In genomic region chr10:56551037-56551436, GRCh38 we compare ENCODE assay signal across 1 cellular context.
TF ChIP-seq lines count a peak whose summit lies in the region.

No MANE protein-coding gene starts in this region.

TF ChIP-seq in HepG2, 621 proteins besides CTCF, POLR2A, EP300 and RAD21 (continued from another document):
- TF ChIP-seq RBAK (CRISPR knock-in tag; IDR thresholded peaks at IDR 0.05) (no peak), MTA1 (CRISPR knock-in tag; IDR thresholded peaks at IDR 0.05; ENCODE audit: borderline replicate concordance) (no peak), ETV6 (CRISPR knock-in tag; conservative IDR thresholded peaks at IDR 0.05) (no peak), SMARCE1 (IDR thresholded peaks at IDR 0.05; ENCODE audit: borderline replicate concordance) (no peak), NR2F2 (IDR thresholded peaks at IDR 0.05; ENCODE audit: borderline replicate concordance, low read depth) (peak; percentile 51; the same call in 1 of the 2 replicates), ARNTL (CRISPR knock-in tag; IDR thresholded peaks at IDR 0.05) (no peak), ZBTB7B (CRISPR knock-in tag; IDR thresholded peaks at IDR 0.05) (no peak), SOX13 (IDR thresholded peaks at IDR 0.05) (no peak), SOX13 (CRISPR knock-in tag; conservative IDR thresholded peaks at IDR 0.05 in 1 of 2, IDR thresholded peaks at IDR 0.05 in 1 of 2) (peak in 1 of 2 experiments; percentile 33; a peak in 1 of 4 replicates), ZC3H13 (CRISPR knock-in tag; IDR thresholded peaks at IDR 0.05) (no peak), PCBP1 (IDR thresholded peaks at IDR 0.05; ENCODE audit: borderline replicate concordance, low read depth, low read length) (no peak), CEBPB (IDR thresholded peaks at IDR 0.05; ENCODE audit: borderline replicate concordance, low read depth, low read length) (peak; percentile 27; the same call in 1 of the 2 replicates)
- TF ChIP-seq, protein P1, sequence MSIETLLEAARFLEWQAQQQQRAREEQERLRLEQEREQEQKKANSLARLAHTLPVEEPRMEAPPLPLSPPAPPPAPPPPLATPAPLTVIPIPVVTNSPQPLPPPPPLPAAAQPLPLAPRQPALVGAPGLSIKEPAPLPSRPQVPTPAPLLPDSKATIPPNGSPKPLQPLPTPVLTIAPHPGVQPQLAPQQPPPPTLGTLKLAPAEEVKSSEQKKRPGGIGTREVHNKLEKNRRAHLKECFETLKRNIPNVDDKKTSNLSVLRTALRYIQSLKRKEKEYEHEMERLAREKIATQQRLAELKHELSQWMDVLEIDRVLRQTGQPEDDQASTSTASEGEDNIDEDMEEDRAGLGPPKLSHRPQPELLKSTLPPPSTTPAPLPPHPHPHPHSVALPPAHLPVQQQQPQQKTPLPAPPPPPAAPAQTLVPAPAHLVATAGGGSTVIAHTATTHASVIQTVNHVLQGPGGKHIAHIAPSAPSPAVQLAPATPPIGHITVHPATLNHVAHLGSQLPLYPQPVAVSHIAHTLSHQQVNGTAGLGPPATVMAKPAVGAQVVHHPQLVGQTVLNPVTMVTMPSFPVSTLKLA (IDR thresholded peaks at IDR 0.05), result no peak
TF ChIP-seq in HepG2: peak in this region for 4.
